In genomic region chr14:91879196-91879595, GRCh38 we compare ENCODE assay signal across 17 cellular contexts.
"Had no signal": no experiment of that assay in that cellular context is flagged by ENCODE, and none has a peak within 500 bp of the region (broad histone marks: within the 10 kb centered on the region; RNA-seq: fewer than 3 reads in every experiment).

No MANE protein-coding gene starts in this region.

- H3K4me3 Mint-ChIP-seq: activated CD4-positive, alpha-beta memory T cell treated with anti-CD3 and anti-CD28 coated beads, Interleukin-2, amount 10 ng/mL, durations not matched to agents 7 days and 5 days; natural killer cell; stimulated activated effector memory CD8-positive, alpha-beta T cell treated with anti-CD3 and anti-CD28 coated beads, Interleukin-12 subunit alpha, Interleukin-12 subunit beta, amount 100 ng/mL, for 72 hours; type B pancreatic cell had no signal

- H3K27ac ChIP-seq: VCaP had no signal

- H3K9me3 Mint-ChIP-seq: activated CD4-positive, alpha-beta memory T cell treated with anti-CD3 and anti-CD28 coated beads, Interleukin-2, amount 10 ng/mL, durations not matched to agents 7 days and 5 days; natural killer cell; stimulated activated effector memory CD8-positive, alpha-beta T cell treated with anti-CD3 and anti-CD28 coated beads, Interleukin-12 subunit alpha, Interleukin-12 subunit beta, amount 100 ng/mL, for 72 hours; type B pancreatic cell had no signal

- H3K4me3 ChIP-seq: lung, smooth muscle cell had no signal

- H3K4me2 ChIP-seq: smooth muscle cell had no signal

- H3K36me3 Mint-ChIP-seq: natural killer cell; stimulated activated effector memory CD8-positive, alpha-beta T cell treated with anti-CD3 and anti-CD28 coated beads, Interleukin-12 subunit alpha, Interleukin-12 subunit beta, amount 100 ng/mL, for 72 hours; type B pancreatic cell had no signal

- H3K27me3 Mint-ChIP-seq: activated CD4-positive, alpha-beta memory T cell treated with anti-CD3 and anti-CD28 coated beads, Interleukin-2, amount 10 ng/mL, durations not matched to agents 7 days and 5 days had no signal

- DNase-seq: activated CD4-positive, alpha-beta memory T cell treated with anti-CD3 and anti-CD28 coated beads, Interleukin-2, amount 10 ng/mL, durations not matched to agents 7 days and 5 days; activated gamma-delta T cell treated with Interleukin-2 at 50 U/mL for 16 hours; activated T-cell treated with anti-CD3 and anti-CD28 coated beads, Interleukin-2, amount 50 U/mL, for 48 hours; central memory CD4-positive, alpha-beta T cell; cortex of kidney; effector CD8-positive, alpha-beta T cell; hypothalamus; natural killer cell; occipital lobe; right cardiac atrium; T1000 had no signal

- H3K27ac Mint-ChIP-seq: activated CD4-positive, alpha-beta memory T cell treated with anti-CD3 and anti-CD28 coated beads, Interleukin-2, amount 10 ng/mL, durations not matched to agents 7 days and 5 days; natural killer cell; progenitor cell of endocrine pancreas; stimulated activated effector memory CD8-positive, alpha-beta T cell treated with anti-CD3 and anti-CD28 coated beads, Interleukin-12 subunit alpha, Interleukin-12 subunit beta, amount 100 ng/mL, for 72 hours; type B pancreatic cell had no signal

- ATAC-seq: natural killer cell; right cardiac atrium; stimulated activated effector memory CD8-positive, alpha-beta T cell treated with anti-CD3 and anti-CD28 coated beads, Interleukin-12 subunit alpha, Interleukin-12 subunit beta, amount 100 ng/mL, for 72 hours had no signal
